1 cellular context compared by ENCODE assay signal in the genomic region with DNA sequence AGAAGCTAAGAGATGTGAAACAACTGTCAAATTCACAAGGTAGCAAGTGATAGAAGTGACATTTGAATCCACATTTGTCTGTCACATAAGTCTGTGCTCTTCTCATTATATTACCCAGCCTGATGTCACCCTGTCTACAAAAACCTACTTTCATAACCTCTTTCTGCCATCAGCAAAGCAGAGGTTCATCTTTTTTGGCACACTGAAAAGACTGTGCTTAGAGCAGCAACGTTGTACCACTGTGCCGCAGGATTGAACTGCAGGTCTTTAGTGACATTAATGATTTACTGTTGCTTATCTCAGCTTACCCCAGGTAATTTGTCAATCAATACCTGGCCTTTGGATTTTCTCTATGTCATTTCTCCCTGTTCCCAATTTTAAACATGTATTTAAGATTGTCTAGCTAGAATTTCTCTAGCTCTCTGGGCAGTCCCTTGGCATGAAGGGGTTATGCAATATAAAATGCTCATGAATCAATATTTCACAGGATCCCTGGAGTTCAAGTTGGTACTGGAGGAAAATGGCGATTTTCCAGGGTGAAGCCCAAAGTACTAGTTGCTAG.
TF ChIP-seq lines count a peak whose summit lies in the region.

No MANE protein-coding gene starts in this region.

TF ChIP-seq in HepG2, 621 proteins besides CTCF, POLR2A, EP300 and RAD21 (continued from another document):
- TF ChIP-seq HNF1A (IDR thresholded peaks at IDR 0.05; ENCODE audit: low read depth): peak; percentile 88
- peak; percentile 63; the same call in 1 of the 2 replicates for TF ChIP-seq HNF1A (CRISPR knock-in tag; IDR thresholded peaks at IDR 0.05; ENCODE audit: borderline replicate concordance)
- no peak for TF ChIP-seq ZFY (CRISPR knock-in tag; IDR thresholded peaks at IDR 0.05)
- TF ChIP-seq, protein P1, sequence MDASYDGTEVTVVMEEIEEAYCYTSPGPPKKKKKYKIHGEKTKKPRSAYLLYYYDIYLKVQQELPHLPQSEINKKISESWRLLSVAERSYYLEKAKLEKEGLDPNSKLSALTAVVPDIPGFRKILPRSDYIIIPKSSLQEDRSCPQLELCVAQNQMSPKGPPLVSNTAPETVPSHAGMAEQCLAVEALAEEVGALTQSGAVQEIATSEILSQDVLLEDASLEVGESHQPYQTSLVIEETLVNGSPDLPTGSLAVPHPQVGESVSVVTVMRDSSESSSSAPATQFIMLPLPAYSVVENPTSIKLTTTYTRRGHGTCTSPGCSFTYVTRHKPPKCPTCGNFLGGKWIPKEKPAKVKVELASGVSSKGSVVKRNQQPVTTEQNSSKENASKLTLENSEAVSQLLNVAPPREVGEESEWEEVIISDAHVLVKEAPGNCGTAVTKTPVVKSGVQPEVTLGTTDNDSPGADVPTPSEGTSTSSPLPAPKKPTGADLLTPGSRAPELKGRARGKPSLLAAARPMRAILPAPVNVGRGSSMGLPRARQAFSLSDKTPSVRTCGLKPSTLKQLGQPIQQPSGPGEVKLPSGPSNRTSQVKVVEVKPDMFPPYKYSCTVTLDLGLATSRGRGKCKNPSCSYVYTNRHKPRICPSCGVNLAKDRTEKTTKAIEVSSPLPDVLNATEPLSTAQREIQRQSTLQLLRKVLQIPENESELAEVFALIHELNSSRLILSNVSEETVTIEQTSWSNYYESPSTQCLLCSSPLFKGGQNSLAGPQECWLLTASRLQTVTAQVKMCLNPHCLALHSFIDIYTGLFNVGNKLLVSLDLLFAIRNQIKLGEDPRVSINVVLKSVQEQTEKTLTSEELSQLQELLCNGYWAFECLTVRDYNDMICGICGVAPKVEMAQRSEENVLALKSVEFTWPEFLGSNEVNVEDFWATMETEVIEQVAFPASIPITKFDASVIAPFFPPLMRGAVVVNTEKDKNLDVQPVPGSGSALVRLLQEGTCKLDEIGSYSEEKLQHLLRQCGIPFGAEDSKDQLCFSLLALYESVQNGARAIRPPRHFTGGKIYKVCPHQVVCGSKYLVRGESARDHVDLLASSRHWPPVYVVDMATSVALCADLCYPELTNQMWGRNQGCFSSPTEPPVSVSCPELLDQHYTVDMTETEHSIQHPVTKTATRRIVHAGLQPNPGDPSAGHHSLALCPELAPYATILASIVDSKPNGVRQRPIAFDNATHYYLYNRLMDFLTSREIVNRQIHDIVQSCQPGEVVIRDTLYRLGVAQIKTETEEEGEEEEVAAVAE (CRISPR knock-in tag; IDR thresholded peaks at IDR 0.05; ENCODE audit: borderline replicate concordance): no peak
- no peak for TF ChIP-seq PRPF4 (IDR thresholded peaks at IDR 0.05; ENCODE audit: low read depth, low read length, poor library complexity, severe bottlenecking)
- no peak for TF ChIP-seq ATF7-NPFF (CRISPR knock-in tag; IDR thresholded peaks at IDR 0.05; ENCODE audit: low read depth)
- TF ChIP-seq ZC3H13 (CRISPR knock-in tag; IDR thresholded peaks at IDR 0.05): no peak
- no peak for TF ChIP-seq ZNF761 (CRISPR knock-in tag; conservative IDR thresholded peaks at IDR 0.05)
- peak; percentile 73 for TF ChIP-seq DPF2 (CRISPR knock-in tag; IDR thresholded peaks at IDR 0.05; ENCODE audit: borderline replicate concordance, low read depth)
- TF ChIP-seq CREM (IDR thresholded peaks at IDR 0.05): peak; percentile 61; the same call in 1 of the 2 replicates
- TF ChIP-seq CREM (CRISPR knock-in tag; IDR thresholded peaks at IDR 0.05): no peak
- no peak for TF ChIP-seq MIER3 (CRISPR knock-in tag; IDR thresholded peaks at IDR 0.05; ENCODE audit: borderline replicate concordance)
- peak; percentile 61; the same call in 1 of the 2 replicates for TF ChIP-seq SMYD3 (CRISPR knock-in tag; IDR thresholded peaks at IDR 0.05)
- 0 out of 2 replicates have a peak, but pooled peaks have one; percentile 42 for TF ChIP-seq POGZ (CRISPR knock-in tag; IDR thresholded peaks at IDR 0.05)
- TF ChIP-seq CCAR2 (optimal IDR thresholded peaks at IDR 0.05; ENCODE audit: low read depth, low read length): no peak
- TF ChIP-seq, protein P2, sequence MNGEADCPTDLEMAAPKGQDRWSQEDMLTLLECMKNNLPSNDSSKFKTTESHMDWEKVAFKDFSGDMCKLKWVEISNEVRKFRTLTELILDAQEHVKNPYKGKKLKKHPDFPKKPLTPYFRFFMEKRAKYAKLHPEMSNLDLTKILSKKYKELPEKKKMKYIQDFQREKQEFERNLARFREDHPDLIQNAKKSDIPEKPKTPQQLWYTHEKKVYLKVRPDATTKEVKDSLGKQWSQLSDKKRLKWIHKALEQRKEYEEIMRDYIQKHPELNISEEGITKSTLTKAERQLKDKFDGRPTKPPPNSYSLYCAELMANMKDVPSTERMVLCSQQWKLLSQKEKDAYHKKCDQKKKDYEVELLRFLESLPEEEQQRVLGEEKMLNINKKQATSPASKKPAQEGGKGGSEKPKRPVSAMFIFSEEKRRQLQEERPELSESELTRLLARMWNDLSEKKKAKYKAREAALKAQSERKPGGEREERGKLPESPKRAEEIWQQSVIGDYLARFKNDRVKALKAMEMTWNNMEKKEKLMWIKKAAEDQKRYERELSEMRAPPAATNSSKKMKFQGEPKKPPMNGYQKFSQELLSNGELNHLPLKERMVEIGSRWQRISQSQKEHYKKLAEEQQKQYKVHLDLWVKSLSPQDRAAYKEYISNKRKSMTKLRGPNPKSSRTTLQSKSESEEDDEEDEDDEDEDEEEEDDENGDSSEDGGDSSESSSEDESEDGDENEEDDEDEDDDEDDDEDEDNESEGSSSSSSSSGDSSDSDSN (CRISPR knock-in tag; IDR thresholded peaks at IDR 0.05): no peak
- peak; percentile 70 for TF ChIP-seq ZMYM4 (CRISPR knock-in tag; IDR thresholded peaks at IDR 0.05)
- TF ChIP-seq PCBP2 (optimal IDR thresholded peaks at IDR 0.05; ENCODE audit: low read depth, low read length, poor library complexity, severe bottlenecking): no peak
- TF ChIP-seq, protein P3, sequence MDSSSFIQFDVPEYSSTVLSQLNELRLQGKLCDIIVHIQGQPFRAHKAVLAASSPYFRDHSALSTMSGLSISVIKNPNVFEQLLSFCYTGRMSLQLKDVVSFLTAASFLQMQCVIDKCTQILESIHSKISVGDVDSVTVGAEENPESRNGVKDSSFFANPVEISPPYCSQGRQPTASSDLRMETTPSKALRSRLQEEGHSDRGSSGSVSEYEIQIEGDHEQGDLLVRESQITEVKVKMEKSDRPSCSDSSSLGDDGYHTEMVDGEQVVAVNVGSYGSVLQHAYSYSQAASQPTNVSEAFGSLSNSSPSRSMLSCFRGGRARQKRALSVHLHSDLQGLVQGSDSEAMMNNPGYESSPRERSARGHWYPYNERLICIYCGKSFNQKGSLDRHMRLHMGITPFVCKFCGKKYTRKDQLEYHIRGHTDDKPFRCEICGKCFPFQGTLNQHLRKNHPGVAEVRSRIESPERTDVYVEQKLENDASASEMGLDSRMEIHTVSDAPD (CRISPR knock-in tag; IDR thresholded peaks at IDR 0.05): 0 out of 2 replicates have a peak, but pooled peaks have one; percentile 41
- TF ChIP-seq EHMT2 (IDR thresholded peaks at IDR 0.05; ENCODE audit: borderline replicate concordance, low read depth, low read length): peak; percentile 27; the same call in 1 of the 2 replicates
- no peak for TF ChIP-seq LRRFIP1 (CRISPR knock-in tag; conservative IDR thresholded peaks at IDR 0.05)
- peak; percentile 69 for TF ChIP-seq HNF4A (CRISPR knock-in tag; IDR thresholded peaks at IDR 0.05)
- no peak for TF ChIP-seq CENPX (CRISPR knock-in tag; IDR thresholded peaks at IDR 0.05)
- TF ChIP-seq ZFP37 (CRISPR knock-in tag; IDR thresholded peaks at IDR 0.05; ENCODE audit: borderline replicate concordance): no peak
- TF ChIP-seq ZNF232 (CRISPR knock-in tag; IDR thresholded peaks at IDR 0.05; ENCODE audit: borderline replicate concordance): no peak
- peak; percentile 69; the same call in 1 of the 2 replicates for TF ChIP-seq NCOR1 (IDR thresholded peaks at IDR 0.05; ENCODE audit: borderline replicate concordance, low read length)
- TF ChIP-seq ZNF576 (CRISPR knock-in tag; IDR thresholded peaks at IDR 0.05): no peak
- TF ChIP-seq, protein P4, sequence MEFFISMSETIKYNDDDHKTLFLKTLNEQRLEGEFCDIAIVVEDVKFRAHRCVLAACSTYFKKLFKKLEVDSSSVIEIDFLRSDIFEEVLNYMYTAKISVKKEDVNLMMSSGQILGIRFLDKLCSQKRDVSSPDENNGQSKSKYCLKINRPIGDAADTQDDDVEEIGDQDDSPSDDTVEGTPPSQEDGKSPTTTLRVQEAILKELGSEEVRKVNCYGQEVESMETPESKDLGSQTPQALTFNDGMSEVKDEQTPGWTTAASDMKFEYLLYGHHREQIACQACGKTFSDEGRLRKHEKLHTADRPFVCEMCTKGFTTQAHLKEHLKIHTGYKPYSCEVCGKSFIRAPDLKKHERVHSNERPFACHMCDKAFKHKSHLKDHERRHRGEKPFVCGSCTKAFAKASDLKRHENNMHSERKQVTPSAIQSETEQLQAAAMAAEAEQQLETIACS (CRISPR knock-in tag; IDR thresholded peaks at IDR 0.05): no peak
- TF ChIP-seq, protein P5, sequence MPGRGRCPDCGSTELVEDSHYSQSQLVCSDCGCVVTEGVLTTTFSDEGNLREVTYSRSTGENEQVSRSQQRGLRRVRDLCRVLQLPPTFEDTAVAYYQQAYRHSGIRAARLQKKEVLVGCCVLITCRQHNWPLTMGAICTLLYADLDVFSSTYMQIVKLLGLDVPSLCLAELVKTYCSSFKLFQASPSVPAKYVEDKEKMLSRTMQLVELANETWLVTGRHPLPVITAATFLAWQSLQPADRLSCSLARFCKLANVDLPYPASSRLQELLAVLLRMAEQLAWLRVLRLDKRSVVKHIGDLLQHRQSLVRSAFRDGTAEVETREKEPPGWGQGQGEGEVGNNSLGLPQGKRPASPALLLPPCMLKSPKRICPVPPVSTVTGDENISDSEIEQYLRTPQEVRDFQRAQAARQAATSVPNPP (CRISPR knock-in tag; IDR thresholded peaks at IDR 0.05): 0 out of 2 replicates have a peak, but pooled peaks have one; percentile 46
- no peak for TF ChIP-seq ZNF101 (CRISPR knock-in tag; IDR thresholded peaks at IDR 0.05; ENCODE audit: borderline replicate concordance, low read depth)
- TF ChIP-seq ZNF121 (CRISPR knock-in tag; IDR thresholded peaks at IDR 0.05): no peak
- no peak for TF ChIP-seq ZNF790 (CRISPR knock-in tag; IDR thresholded peaks at IDR 0.05; ENCODE audit: borderline replicate concordance)
- no peak for TF ChIP-seq NRL (CRISPR knock-in tag; IDR thresholded peaks at IDR 0.05; ENCODE audit: borderline replicate concordance)
- TF ChIP-seq NFATC3 (CRISPR knock-in tag; IDR thresholded peaks at IDR 0.05): no peak
- no peak for TF ChIP-seq ETV6 (CRISPR knock-in tag; conservative IDR thresholded peaks at IDR 0.05)
- TF ChIP-seq SNAPC2 (CRISPR knock-in tag; IDR thresholded peaks at IDR 0.05): 0 out of 2 replicates have a peak, but pooled peaks have one; percentile 51
- TF ChIP-seq ZNF841 (CRISPR knock-in tag; IDR thresholded peaks at IDR 0.05; ENCODE audit: borderline replicate concordance): no peak
- no peak for TF ChIP-seq ZSCAN22 (CRISPR knock-in tag; IDR thresholded peaks at IDR 0.05)
- TF ChIP-seq ZNF3 (CRISPR knock-in tag; IDR thresholded peaks at IDR 0.05): no peak; the same call in 1 of the 2 replicates
- TF ChIP-seq KDM5B (CRISPR knock-in tag; IDR thresholded peaks at IDR 0.05; ENCODE audit: borderline replicate concordance): no peak
- no peak for TF ChIP-seq RXRA (CRISPR knock-in tag; IDR thresholded peaks at IDR 0.05)
- no peak for TF ChIP-seq ZNF260 (CRISPR knock-in tag; IDR thresholded peaks at IDR 0.05; ENCODE audit: borderline replicate concordance, low read depth)
